In genomic region chr1:92784051-92784638, GRCh38 we compare ENCODE assay signal across 8 cellular contexts. TPM values are rescaled to one million over a fixed set of nuclear protein-coding genes. Genes with fewer than 3 reads are reported as not detected.
DNase-seq lines count a peak whose midpoint lies in the region; ATAC-seq and TF ChIP-seq lines count a peak whose summit lies in the region.

No MANE protein-coding gene starts in this region.

- WGBS in smooth muscle cell (ENCODE audit: low lambda C conversion rate), result 3% methylated on average over 22 of the region's 25 CpGs

- peak; percentile 69 for DNase-seq in GM06990 (ENCODE audit: extremely low read depth, insufficient read length)
- DNase-seq in SK-MEL-5 (ENCODE audit: low read depth, low spot score), result peak; percentile 53
- peak; percentile 48 for DNase-seq in brain microvascular endothelial cell
- peak; percentile 21 for DNase-seq in iPS-NIHi7 (ENCODE audit: extremely low spot score)
- no peak for DNase-seq in smooth muscle cell (lab: John Stamatoyannopoulos, UW; ENCODE audit: unreplicated experiment)

- no peaks in the 10 kb centered on the region; the same call in 1 of the 2 replicates for H3K27me3 ChIP-seq in GM06990 (replicated peaks; ENCODE audit: control insufficient read depth, insufficient read depth, low read length)
- no peaks in the 10 kb centered on the region for H3K27me3 ChIP-seq in brain microvascular endothelial cell (replicated peaks)
- no peaks in the 10 kb centered on the region for H3K27me3 ChIP-seq in smooth muscle cell (ENCODE audit: low read depth)

- H3K4me1 ChIP-seq in smooth muscle cell (ENCODE audit: low read depth), result no peaks in the 10 kb centered on the region

- peak overlapping the region; percentile 89 for H3K4me3 ChIP-seq in GM06990 (replicated peaks; ENCODE audit: low read depth, low read length)
- peak overlapping the region; percentile 85 for H3K4me3 ChIP-seq in brain microvascular endothelial cell (ENCODE audit: low read depth, low read length)
- H3K4me3 ChIP-seq in smooth muscle cell, result peak overlapping the region; percentile 78

- in situ Hi-C loops in SK-MEL-5 (cut with HindIII; ENCODE audit: low pct_unique_long_range_greater_than_20kb, low sequenced_read_pairs), result no loop called here
- in situ Hi-C loops in brain microvascular endothelial cell (cut with HindIII; ENCODE audit: low pct_ligation_motif_present, low sequenced_read_pairs), result no loop called here

- H3K36me3 ChIP-seq in GM06990 (ENCODE audit: control insufficient read depth, insufficient read depth, low read length) (no peaks in the 10 kb centered on the region), brain microvascular endothelial cell (replicated peaks) (no peaks in the 10 kb centered on the region), smooth muscle cell (ENCODE audit: low read depth) (no peaks in the 10 kb centered on the region)

- H3K9ac ChIP-seq in smooth muscle cell (ENCODE audit: low read depth), result peak overlapping the region; percentile 96

- H3F3A ChIP-seq in smooth muscle cell (ENCODE audit: low read depth), result peaks cover 3% of the 10 kb centered on the region

- H3K4me2 ChIP-seq in smooth muscle cell, result peak overlapping the region; percentile 96

- H4K20me1 ChIP-seq in smooth muscle cell (ENCODE audit: low read depth), result peaks cover 44% of the 10 kb centered on the region

- TF ChIP-seq CTCF in GM06990 (IDR thresholded peaks at IDR 0.05; ENCODE audit: insufficient read depth, low read length, poor library complexity, severe bottlenecking) (no peak), brain microvascular endothelial cell (IDR thresholded peaks at IDR 0.05; ENCODE audit: low read depth, low read length, missing control alignments) (no peak), smooth muscle cell (IDR thresholded peaks at IDR 0.05; ENCODE audit: borderline replicate concordance, insufficient read depth, poor library complexity, severe bottlenecking) (no peak)

- ATAC-seq in HG02610 (IDR thresholded peaks at IDR 0.05; ENCODE audit: unreplicated experiment), result peak; percentile 42
- ATAC-seq in activated CD4-positive, CD25-positive, alpha-beta regulatory T cell treated with anti-CD3 and anti-CD28 coated beads, Interleukin-2, amount 50 U/mL, for 24 hours, result no peak
- ATAC-seq in HG03139 (IDR thresholded peaks at IDR 0.05; ENCODE audit: unreplicated experiment), result no peak

- H3K27ac ChIP-seq in brain microvascular endothelial cell (peak overlapping the region; percentile 93), smooth muscle cell (ENCODE audit: low read depth) (peak overlapping the region; percentile 98)

- H3K79me2 ChIP-seq in smooth muscle cell (ENCODE audit: low read depth), result peaks cover 49% of the 10 kb centered on the region

- no peaks in the 10 kb centered on the region for H3K9me3 ChIP-seq in smooth muscle cell (replicated peaks; ENCODE audit: low read depth)

- H2AFZ ChIP-seq in smooth muscle cell (ENCODE audit: low read depth), result no peak overlapping the region

RNA-seq across cellular contexts. Expression of gene EVI5, which starts 0.8 kb away (rescaled TPM):
- total RNA-seq in SK-MEL-5 (2014; rRNA removed; shearing (Covaris generic)), result 20.7 and 25.7 TPM in 2 replicates
- polyA plus RNA-seq in SK-MEL-5 (2015; cell fraction: cytosol; rRNA removed), result 17.0 and 21.9 TPM in 2 replicates
- 7.6 and 8.2 TPM in 2 replicates for polyA plus RNA-seq in SK-MEL-5 (2015; cell fraction: nucleus; rRNA removed)
- total RNA-seq in smooth muscle cell, result 45.2 and 47.6 TPM in 2 replicates
- 30.0 and 35.4 TPM in 2 replicates for polyA plus RNA-seq in smooth muscle cell

RNA-seq across cellular contexts. Expression of gene RPL5, which starts 47.7 kb away (rescaled TPM):
- 2,582 and 2,737 TPM in 2 replicates for total RNA-seq in SK-MEL-5 (2014; rRNA removed; shearing (Covaris generic))
- polyA plus RNA-seq in SK-MEL-5 (2015; cell fraction: cytosol; rRNA removed), result 1,321 and 1,374 TPM in 2 replicates
- polyA plus RNA-seq in SK-MEL-5 (2015; cell fraction: nucleus; rRNA removed), result 445 and 646 TPM in 2 replicates
- total RNA-seq in smooth muscle cell, result 1,043 and 1,121 TPM in 2 replicates
- polyA plus RNA-seq in smooth muscle cell, result 570 and 596 TPM in 2 replicates
